In genomic region chr17:28523876-28524275, GRCh38 we compare ENCODE assay signal across 29 cellular contexts. TPM values are rescaled to one million over a fixed set of nuclear protein-coding genes. Genes with fewer than 3 reads are reported as not detected.
"Had no signal": no experiment of that assay in that cellular context is flagged by ENCODE, and none has a peak within 500 bp of the region (broad histone marks: within the 10 kb centered on the region; RNA-seq: fewer than 3 reads in every experiment).

No MANE protein-coding gene starts in this region.

- H3K9me3 ChIP-seq: gastroesophageal sphincter, left ventricle myocardium inferior, sigmoid colon, testis had no signal

- ATAC-seq: activated T-cell treated with anti-CD3 and anti-CD28 coated beads, Interleukin-2, amount 50 U/mL, for 72 hours; effector memory CD8-positive, alpha-beta T cell; gastroesophageal sphincter; stimulated activated naive B cell treated with anti-CD40 and anti-IgM and Interleukin-4, amounts not matched to agents 10 μg/mL and 1 μg/mL and 100 μg/mL, for 72 hours had no signal

- H3K27ac ChIP-seq: brain microvascular endothelial cell, gastroesophageal sphincter, left ventricle myocardium inferior, sigmoid colon, testis had no signal

- H2AFZ ChIP-seq: hepatocyte had no signal

- H3K4me3 Mint-ChIP-seq: activated T-cell treated with anti-CD3 and anti-CD28 coated beads, Interleukin-2, amount 50 U/mL, for 72 hours; effector memory CD8-positive, alpha-beta T cell; stimulated activated naive B cell treated with anti-CD40 and anti-IgM and Interleukin-4, amounts not matched to agents 10 μg/mL and 1 μg/mL and 100 μg/mL, for 72 hours had no signal

- H3K27ac Mint-ChIP-seq: activated T-cell treated with anti-CD3 and anti-CD28 coated beads, Interleukin-2, amount 50 U/mL, for 72 hours; stimulated activated naive B cell treated with anti-CD40 and anti-IgM and Interleukin-4, amounts not matched to agents 10 μg/mL and 1 μg/mL and 100 μg/mL, for 72 hours had no signal

- DNase-seq: activated CD4-positive, alpha-beta T cell treated with anti-CD3 and anti-CD28 coated beads for 4 hours; activated CD4-positive, alpha-beta T cell treated with anti-CD3 and anti-CD28 coated beads, Interleukin-2, amount 50 U/mL, for 4 hours; activated naive CD4-positive, alpha-beta T cell; activated T-cell treated with anti-CD3 and anti-CD28 coated beads for 4 hours; activated T-cell treated with anti-CD3 and anti-CD28 coated beads, Interleukin-2, amount 50 U/mL, for 72 hours; amniotic stem cell; brain microvascular endothelial cell; cortex of kidney; effector memory CD8-positive, alpha-beta T cell; erythroblast; islet precursor cell; left ventricle myocardium inferior; naive B cell; sigmoid colon; small intestine; stimulated activated CD4-positive, alpha-beta T cell treated with anti-CD3 and anti-CD28 coated beads, Interleukin-4, amount 100 ng/mL, for 24 hours; stimulated activated naive B cell treated with anti-CD40 and anti-IgM and Interleukin-4, amounts not matched to agents 10 μg/mL and 1 μg/mL and 100 μg/mL, for 72 hours; testis; trophoblast cell had no signal

- H3K36me3 Mint-ChIP-seq: naive B cell; stimulated activated naive B cell treated with anti-CD40 and anti-IgM and Interleukin-4, amounts not matched to agents 10 μg/mL and 1 μg/mL and 100 μg/mL, for 72 hours had no signal

- H3K79me2 ChIP-seq: hepatocyte had no signal

- H3K27me3 Mint-ChIP-seq: naive B cell had no signal

- H3K27me3 ChIP-seq: hepatocyte, sigmoid colon, testis had no signal

- H3K4me3 ChIP-seq: gastroesophageal sphincter, hepatocyte, left ventricle myocardium inferior, lung, sigmoid colon, testis had no signal

- H3K36me3 ChIP-seq: brain microvascular endothelial cell, gastroesophageal sphincter, left ventricle myocardium inferior, sigmoid colon had no signal

- H3K9me3 Mint-ChIP-seq: activated T-cell treated with anti-CD3 and anti-CD28 coated beads, Interleukin-2, amount 50 U/mL, for 72 hours; effector memory CD8-positive, alpha-beta T cell; naive B cell; stimulated activated naive B cell treated with anti-CD40 and anti-IgM and Interleukin-4, amounts not matched to agents 10 μg/mL and 1 μg/mL and 100 μg/mL, for 72 hours had no signal

- H3K4me1 ChIP-seq: left ventricle myocardium inferior, sigmoid colon, testis had no signal

RNA-seq across cellular contexts. Expression of gene FOXN1, which starts 17.7 kb away (rescaled TPM):
- total RNA-seq: activated T-cell treated with anti-CD3 and anti-CD28 coated beads, Interleukin-2, amount 50 U/mL, for 72 hours; astrocyte; cardiac septum; chondrocyte; hepatocyte; left ventricle myocardium inferior; mesenteric fat pad; osteocyte; renal cortical epithelial cell; sigmoid colon; T-helper 1 cell treated with Interleukin-12 subunit alpha and Interleukin-12 subunit beta and Interleukin-4 antibody, amounts not matched to agents 30 ng/mL and 1 ng/mL, for 36 hours had no signal
- polyA plus RNA-seq: small intestine had no signal

RNA-seq across cellular contexts. Expression of gene SLC13A2, which starts 50.4 kb away (rescaled TPM):
- total RNA-seq: activated T-cell treated with anti-CD3 and anti-CD28 coated beads, Interleukin-2, amount 50 U/mL, for 72 hours; astrocyte; cardiac septum; chondrocyte; left ventricle myocardium inferior; osteocyte; renal cortical epithelial cell; T-helper 1 cell treated with Interleukin-12 subunit alpha and Interleukin-12 subunit beta and Interleukin-4 antibody, amounts not matched to agents 30 ng/mL and 1 ng/mL, for 36 hours had no signal
